Comparison of ENCODE assay signal across 1 cellular context in the genomic region with DNA sequence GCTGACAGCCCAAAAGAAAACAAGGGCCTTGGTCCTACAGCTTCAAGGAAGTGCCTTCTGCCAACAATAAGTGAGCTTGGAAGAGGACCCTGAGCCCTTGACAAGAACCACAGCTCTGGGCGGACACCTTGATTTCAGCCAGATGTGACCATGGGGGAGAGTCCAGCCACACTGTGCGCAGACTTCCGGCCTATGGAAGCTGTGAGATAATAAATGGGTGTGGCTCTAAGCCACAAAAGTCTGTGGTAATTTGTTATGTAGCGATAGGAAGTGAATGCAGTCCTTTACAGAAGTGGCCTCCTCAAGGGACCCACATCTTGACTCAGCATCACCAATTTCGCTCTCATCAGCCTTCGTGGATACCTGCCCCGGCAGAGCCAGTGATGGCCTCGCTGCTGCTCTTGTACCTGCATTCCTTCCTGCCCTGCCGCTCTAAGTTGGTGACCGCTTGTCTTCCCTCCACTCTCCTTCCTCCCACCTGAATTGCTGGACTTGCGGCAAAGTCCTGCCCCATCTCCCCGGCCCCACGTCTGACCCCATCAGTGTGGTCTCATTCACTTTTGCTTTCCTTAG.
TF ChIP-seq lines count a peak whose summit lies in the region.

No MANE protein-coding gene starts in this region.

TF ChIP-seq in K562, 482 proteins besides CTCF, POLR2A, EP300 and RAD21 (continued from another document and continues in another):
- peak; percentile 98 for TF ChIP-seq SMAD4 (CRISPR knock-in tag; conservative IDR thresholded peaks at IDR 0.05)
- TF ChIP-seq, protein P1, sequence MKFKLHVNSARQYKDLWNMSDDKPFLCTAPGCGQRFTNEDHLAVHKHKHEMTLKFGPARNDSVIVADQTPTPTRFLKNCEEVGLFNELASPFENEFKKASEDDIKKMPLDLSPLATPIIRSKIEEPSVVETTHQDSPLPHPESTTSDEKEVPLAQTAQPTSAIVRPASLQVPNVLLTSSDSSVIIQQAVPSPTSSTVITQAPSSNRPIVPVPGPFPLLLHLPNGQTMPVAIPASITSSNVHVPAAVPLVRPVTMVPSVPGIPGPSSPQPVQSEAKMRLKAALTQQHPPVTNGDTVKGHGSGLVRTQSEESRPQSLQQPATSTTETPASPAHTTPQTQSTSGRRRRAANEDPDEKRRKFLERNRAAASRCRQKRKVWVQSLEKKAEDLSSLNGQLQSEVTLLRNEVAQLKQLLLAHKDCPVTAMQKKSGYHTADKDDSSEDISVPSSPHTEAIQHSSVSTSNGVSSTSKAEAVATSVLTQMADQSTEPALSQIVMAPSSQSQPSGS (CRISPR knock-in tag; IDR thresholded peaks at IDR 0.05) = no peak
- TF ChIP-seq, protein P2, sequence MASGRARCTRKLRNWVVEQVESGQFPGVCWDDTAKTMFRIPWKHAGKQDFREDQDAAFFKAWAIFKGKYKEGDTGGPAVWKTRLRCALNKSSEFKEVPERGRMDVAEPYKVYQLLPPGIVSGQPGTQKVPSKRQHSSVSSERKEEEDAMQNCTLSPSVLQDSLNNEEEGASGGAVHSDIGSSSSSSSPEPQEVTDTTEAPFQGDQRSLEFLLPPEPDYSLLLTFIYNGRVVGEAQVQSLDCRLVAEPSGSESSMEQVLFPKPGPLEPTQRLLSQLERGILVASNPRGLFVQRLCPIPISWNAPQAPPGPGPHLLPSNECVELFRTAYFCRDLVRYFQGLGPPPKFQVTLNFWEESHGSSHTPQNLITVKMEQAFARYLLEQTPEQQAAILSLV (tag; IDR thresholded peaks at IDR 0.05) = peak; percentile 60; the same call in 1 of the 2 replicates
- TF ChIP-seq, protein P3, sequence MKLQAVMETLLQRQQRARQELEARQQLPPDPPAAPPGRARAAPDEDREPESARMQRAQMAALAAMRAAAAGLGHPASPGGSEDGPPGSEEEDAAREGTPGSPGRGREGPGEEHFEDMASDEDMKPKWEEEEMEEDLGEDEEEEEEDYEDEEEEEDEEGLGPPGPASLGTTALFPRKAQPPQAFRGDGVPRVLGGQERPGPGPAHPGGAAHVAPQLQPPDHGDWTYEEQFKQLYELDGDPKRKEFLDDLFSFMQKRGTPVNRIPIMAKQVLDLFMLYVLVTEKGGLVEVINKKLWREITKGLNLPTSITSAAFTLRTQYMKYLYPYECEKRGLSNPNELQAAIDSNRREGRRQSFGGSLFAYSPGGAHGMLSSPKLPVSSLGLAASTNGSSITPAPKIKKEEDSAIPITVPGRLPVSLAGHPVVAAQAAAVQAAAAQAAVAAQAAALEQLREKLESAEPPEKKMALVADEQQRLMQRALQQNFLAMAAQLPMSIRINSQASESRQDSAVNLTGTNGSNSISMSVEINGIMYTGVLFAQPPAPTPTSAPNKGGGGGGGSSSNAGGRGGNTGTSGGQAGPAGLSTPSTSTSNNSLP (IDR thresholded peaks at IDR 0.05; ENCODE audit: borderline replicate concordance, low read depth, low read length) = 0 out of 2 replicates have a peak, but pooled peaks have one; percentile 20
- TF ChIP-seq NCOA2 (IDR thresholded peaks at IDR 0.05; ENCODE audit: partially characterized antibody in 2 of 2) = no peak
- no peak for TF ChIP-seq ZNF347 (CRISPR knock-in tag; IDR thresholded peaks at IDR 0.05; ENCODE audit: low read depth)
- TF ChIP-seq ZC3H8 (IDR thresholded peaks at IDR 0.05) = no peak
- no peak for TF ChIP-seq HNRNPLL (IDR thresholded peaks at IDR 0.05; ENCODE audit: low read depth, low read length, poor library complexity, severe bottlenecking)
- TF ChIP-seq, protein P4, sequence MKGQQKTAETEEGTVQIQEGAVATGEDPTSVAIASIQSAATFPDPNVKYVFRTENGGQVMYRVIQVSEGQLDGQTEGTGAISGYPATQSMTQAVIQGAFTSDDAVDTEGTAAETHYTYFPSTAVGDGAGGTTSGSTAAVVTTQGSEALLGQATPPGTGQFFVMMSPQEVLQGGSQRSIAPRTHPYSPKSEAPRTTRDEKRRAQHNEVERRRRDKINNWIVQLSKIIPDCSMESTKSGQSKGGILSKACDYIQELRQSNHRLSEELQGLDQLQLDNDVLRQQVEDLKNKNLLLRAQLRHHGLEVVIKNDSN (CRISPR knock-in tag; IDR thresholded peaks at IDR 0.05) = no peak
- no peak for TF ChIP-seq CHD2 (IDR thresholded peaks at IDR 0.05; ENCODE audit: low read depth, low read length)
- peak; percentile 70 to 89; a peak in 2 of 4 replicates for TF ChIP-seq TBL1XR1 (IDR thresholded peaks at IDR 0.05; ENCODE audit: low read length in 2 of 2)
- no peak for TF ChIP-seq PCBP1 (IDR thresholded peaks at IDR 0.05; ENCODE audit: low read depth, low read length, poor library complexity, severe bottlenecking)
- TF ChIP-seq ZNF197 (CRISPR knock-in tag; IDR thresholded peaks at IDR 0.05; ENCODE audit: low read depth) = peak; percentile 89
- TF ChIP-seq ZNF12 (CRISPR knock-in tag; IDR thresholded peaks at IDR 0.05) = no peak
- TF ChIP-seq STAT5B (CRISPR knock-in tag; IDR thresholded peaks at IDR 0.05) = no peak
- TF ChIP-seq HDAC8 (tag; IDR thresholded peaks at IDR 0.05) = no peak
- TF ChIP-seq, protein P5, sequence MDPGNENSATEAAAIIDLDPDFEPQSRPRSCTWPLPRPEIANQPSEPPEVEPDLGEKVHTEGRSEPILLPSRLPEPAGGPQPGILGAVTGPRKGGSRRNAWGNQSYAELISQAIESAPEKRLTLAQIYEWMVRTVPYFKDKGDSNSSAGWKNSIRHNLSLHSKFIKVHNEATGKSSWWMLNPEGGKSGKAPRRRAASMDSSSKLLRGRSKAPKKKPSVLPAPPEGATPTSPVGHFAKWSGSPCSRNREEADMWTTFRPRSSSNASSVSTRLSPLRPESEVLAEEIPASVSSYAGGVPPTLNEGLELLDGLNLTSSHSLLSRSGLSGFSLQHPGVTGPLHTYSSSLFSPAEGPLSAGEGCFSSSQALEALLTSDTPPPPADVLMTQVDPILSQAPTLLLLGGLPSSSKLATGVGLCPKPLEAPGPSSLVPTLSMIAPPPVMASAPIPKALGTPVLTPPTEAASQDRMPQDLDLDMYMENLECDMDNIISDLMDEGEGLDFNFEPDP (CRISPR knock-in tag; IDR thresholded peaks at IDR 0.05) = no peak
- peak; percentile 72; the same call in 1 of the 2 replicates for TF ChIP-seq MBD2 (IDR thresholded peaks at IDR 0.05; ENCODE audit: borderline replicate concordance, low read depth)
- TF ChIP-seq TBP (optimal IDR thresholded peaks at IDR 0.05; ENCODE audit: low read depth, low read length) = peak; percentile 49
- TF ChIP-seq HDGF (IDR thresholded peaks at IDR 0.05) = no peak
- TF ChIP-seq PHB (CRISPR knock-in tag; IDR thresholded peaks at IDR 0.05) = no peak
- TF ChIP-seq SPI1 (IDR thresholded peaks at IDR 0.05; ENCODE audit: borderline replicate concordance, low read depth, low read length) = peak; percentile 76; the same call in 1 of the 2 replicates
- TF ChIP-seq, protein P6, sequence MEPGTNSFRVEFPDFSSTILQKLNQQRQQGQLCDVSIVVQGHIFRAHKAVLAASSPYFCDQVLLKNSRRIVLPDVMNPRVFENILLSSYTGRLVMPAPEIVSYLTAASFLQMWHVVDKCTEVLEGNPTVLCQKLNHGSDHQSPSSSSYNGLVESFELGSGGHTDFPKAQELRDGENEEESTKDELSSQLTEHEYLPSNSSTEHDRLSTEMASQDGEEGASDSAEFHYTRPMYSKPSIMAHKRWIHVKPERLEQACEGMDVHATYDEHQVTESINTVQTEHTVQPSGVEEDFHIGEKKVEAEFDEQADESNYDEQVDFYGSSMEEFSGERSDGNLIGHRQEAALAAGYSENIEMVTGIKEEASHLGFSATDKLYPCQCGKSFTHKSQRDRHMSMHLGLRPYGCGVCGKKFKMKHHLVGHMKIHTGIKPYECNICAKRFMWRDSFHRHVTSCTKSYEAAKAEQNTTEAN (CRISPR knock-in tag; IDR thresholded peaks at IDR 0.05) = no peak
- TF ChIP-seq BRCA1 (IDR thresholded peaks at IDR 0.05) = no peak
- no peak for TF ChIP-seq BRCA1 (CRISPR knock-in tag; IDR thresholded peaks at IDR 0.05)
- TF ChIP-seq, protein P7, sequence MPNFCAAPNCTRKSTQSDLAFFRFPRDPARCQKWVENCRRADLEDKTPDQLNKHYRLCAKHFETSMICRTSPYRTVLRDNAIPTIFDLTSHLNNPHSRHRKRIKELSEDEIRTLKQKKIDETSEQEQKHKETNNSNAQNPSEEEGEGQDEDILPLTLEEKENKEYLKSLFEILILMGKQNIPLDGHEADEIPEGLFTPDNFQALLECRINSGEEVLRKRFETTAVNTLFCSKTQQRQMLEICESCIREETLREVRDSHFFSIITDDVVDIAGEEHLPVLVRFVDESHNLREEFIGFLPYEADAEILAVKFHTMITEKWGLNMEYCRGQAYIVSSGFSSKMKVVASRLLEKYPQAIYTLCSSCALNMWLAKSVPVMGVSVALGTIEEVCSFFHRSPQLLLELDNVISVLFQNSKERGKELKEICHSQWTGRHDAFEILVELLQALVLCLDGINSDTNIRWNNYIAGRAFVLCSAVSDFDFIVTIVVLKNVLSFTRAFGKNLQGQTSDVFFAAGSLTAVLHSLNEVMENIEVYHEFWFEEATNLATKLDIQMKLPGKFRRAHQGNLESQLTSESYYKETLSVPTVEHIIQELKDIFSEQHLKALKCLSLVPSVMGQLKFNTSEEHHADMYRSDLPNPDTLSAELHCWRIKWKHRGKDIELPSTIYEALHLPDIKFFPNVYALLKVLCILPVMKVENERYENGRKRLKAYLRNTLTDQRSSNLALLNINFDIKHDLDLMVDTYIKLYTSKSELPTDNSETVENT (CRISPR knock-in tag; IDR thresholded peaks at IDR 0.05) = no peak
- TF ChIP-seq, protein P8, sequence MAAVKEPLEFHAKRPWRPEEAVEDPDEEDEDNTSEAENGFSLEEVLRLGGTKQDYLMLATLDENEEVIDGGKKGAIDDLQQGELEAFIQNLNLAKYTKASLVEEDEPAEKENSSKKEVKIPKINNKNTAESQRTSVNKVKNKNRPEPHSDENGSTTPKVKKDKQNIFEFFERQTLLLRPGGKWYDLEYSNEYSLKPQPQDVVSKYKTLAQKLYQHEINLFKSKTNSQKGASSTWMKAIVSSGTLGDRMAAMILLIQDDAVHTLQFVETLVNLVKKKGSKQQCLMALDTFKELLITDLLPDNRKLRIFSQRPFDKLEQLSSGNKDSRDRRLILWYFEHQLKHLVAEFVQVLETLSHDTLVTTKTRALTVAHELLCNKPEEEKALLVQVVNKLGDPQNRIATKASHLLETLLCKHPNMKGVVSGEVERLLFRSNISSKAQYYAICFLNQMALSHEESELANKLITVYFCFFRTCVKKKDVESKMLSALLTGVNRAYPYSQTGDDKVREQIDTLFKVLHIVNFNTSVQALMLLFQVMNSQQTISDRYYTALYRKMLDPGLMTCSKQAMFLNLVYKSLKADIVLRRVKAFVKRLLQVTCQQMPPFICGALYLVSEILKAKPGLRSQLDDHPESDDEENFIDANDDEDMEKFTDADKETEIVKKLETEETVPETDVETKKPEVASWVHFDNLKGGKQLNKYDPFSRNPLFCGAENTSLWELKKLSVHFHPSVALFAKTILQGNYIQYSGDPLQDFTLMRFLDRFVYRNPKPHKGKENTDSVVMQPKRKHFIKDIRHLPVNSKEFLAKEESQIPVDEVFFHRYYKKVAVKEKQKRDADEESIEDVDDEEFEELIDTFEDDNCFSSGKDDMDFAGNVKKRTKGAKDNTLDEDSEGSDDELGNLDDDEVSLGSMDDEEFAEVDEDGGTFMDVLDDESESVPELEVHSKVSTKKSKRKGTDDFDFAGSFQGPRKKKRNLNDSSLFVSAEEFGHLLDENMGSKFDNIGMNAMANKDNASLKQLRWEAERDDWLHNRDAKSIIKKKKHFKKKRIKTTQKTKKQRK (IDR thresholded peaks at IDR 0.05; ENCODE audit: borderline replicate concordance, low read depth, low read length) = no peak
- TF ChIP-seq, protein P9, sequence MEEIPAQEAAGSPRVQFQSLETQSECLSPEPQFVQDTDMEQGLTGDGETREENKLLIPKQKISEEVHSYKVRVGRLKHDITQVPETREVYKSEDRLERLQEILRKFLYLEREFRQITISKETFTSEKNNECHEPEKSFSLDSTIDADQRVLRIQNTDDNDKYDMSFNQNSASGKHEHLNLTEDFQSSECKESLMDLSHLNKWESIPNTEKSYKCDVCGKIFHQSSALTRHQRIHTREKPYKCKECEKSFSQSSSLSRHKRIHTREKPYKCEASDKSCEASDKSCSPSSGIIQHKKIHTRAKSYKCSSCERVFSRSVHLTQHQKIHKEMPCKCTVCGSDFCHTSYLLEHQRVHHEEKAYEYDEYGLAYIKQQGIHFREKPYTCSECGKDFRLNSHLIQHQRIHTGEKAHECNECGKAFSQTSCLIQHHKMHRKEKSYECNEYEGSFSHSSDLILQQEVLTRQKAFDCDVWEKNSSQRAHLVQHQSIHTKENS (CRISPR knock-in tag; IDR thresholded peaks at IDR 0.05) = no peak
- TF ChIP-seq, protein P10, sequence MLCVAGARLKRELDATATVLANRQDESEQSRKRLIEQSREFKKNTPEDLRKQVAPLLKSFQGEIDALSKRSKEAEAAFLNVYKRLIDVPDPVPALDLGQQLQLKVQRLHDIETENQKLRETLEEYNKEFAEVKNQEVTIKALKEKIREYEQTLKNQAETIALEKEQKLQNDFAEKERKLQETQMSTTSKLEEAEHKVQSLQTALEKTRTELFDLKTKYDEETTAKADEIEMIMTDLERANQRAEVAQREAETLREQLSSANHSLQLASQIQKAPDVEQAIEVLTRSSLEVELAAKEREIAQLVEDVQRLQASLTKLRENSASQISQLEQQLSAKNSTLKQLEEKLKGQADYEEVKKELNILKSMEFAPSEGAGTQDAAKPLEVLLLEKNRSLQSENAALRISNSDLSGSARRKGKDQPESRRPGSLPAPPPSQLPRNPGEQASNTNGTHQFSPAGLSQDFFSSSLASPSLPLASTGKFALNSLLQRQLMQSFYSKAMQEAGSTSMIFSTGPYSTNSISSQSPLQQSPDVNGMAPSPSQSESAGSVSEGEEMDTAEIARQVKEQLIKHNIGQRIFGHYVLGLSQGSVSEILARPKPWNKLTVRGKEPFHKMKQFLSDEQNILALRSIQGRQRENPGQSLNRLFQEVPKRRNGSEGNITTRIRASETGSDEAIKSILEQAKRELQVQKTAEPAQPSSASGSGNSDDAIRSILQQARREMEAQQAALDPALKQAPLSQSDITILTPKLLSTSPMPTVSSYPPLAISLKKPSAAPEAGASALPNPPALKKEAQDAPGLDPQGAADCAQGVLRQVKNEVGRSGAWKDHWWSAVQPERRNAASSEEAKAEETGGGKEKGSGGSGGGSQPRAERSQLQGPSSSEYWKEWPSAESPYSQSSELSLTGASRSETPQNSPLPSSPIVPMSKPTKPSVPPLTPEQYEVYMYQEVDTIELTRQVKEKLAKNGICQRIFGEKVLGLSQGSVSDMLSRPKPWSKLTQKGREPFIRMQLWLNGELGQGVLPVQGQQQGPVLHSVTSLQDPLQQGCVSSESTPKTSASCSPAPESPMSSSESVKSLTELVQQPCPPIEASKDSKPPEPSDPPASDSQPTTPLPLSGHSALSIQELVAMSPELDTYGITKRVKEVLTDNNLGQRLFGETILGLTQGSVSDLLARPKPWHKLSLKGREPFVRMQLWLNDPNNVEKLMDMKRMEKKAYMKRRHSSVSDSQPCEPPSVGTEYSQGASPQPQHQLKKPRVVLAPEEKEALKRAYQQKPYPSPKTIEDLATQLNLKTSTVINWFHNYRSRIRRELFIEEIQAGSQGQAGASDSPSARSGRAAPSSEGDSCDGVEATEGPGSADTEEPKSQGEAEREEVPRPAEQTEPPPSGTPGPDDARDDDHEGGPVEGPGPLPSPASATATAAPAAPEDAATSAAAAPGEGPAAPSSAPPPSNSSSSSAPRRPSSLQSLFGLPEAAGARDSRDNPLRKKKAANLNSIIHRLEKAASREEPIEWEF (CRISPR knock-in tag; IDR thresholded peaks at IDR 0.05) = peak; percentile 30; the same call in 1 of the 2 replicates
